In the genomic region with DNA sequence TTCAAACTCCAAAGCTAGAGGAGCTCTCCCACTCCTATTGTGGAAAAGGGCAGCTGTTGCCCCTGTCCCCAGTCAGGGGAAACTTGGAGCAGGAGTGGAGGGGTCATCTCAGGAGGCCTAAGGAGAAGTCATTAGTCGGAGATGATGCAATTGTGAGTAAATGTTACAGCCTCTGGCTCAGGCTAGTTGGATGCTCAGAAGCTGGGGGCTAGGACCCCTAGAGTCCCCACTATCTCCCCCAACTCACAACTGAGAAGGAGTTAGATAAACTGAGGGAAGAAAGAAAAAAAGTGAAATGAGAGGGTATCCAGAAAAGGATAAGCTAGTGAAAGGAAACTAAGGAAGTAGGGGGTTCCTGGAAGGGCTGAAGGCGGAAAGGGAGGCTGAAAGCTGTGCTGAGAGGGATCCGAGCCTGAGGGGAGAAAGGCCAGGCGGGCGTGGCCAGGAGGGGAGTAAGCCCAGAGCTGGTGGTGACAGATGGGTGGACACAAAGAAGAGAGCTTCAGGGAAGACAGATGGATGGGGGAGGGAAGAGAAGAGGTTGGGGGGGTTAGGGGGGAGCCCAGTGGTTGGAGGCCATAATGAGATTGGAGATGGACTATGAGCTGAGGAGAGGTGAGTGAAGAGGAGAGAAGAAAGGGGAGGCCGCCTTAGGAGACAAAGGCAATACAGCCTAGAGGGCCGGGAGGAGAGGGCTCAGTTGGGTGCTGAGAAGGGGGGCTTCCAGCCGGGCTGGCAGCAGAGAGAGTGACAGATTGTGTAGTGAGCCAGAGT, we compare ENCODE assay signal across 12 cellular contexts. TPM values are rescaled to one million over a fixed set of nuclear protein-coding genes. Genes with fewer than 3 reads are reported as not detected.
DNase-seq lines count a peak whose midpoint lies in the region; ATAC-seq and TF ChIP-seq lines count a peak whose summit lies in the region.
"Had no signal": no experiment of that assay in that cellular context is flagged by ENCODE, and none has a peak within 500 bp of the region (broad histone marks: within the 10 kb centered on the region; RNA-seq: fewer than 3 reads in every experiment).

No MANE protein-coding gene starts in this region.

- no peaks in the 10 kb centered on the region for H3K9me3 Mint-ChIP-seq in CD8-positive, alpha-beta memory T cell
- H3K9me3 Mint-ChIP-seq in H9 = no peaks in the 10 kb centered on the region
- no peaks in the 10 kb centered on the region for H3K9me3 Mint-ChIP-seq in activated CD4-positive, alpha-beta memory T cell treated with anti-CD3 and anti-CD28 coated beads for 36 hours

- peaks cover 0 to 31% (median 11%) of the 10 kb centered on the region in 3 donors for H3K36me3 Mint-ChIP-seq in CD8-positive, alpha-beta memory T cell
- H3K36me3 Mint-ChIP-seq in H9 (ENCODE audit: insufficient read depth in 1 of 3, low read depth in 3 of 3) = peaks cover 4 to 35% (median 29%) of the 10 kb centered on the region in 3 experiments; a peak in 6 of 7 replicates
- peaks cover 11% of the 10 kb centered on the region for H3K36me3 Mint-ChIP-seq in activated CD4-positive, alpha-beta memory T cell treated with anti-CD3 and anti-CD28 coated beads for 36 hours

- peaks cover 0 to 6% (median 0%) of the 10 kb centered on the region in 3 donors for H3K4me1 Mint-ChIP-seq in CD8-positive, alpha-beta memory T cell
- peaks cover 37 to 51% of the 10 kb centered on the region in 2 experiments for H3K4me1 Mint-ChIP-seq in H9
- peaks cover 2% of the 10 kb centered on the region for H3K4me1 Mint-ChIP-seq in activated CD4-positive, alpha-beta memory T cell treated with anti-CD3 and anti-CD28 coated beads for 36 hours (ENCODE audit: low read depth)

- H3K36me3 ChIP-seq in CD8-positive, alpha-beta memory T cell (ENCODE audit: insufficient read depth, low read length) = no peaks in the 10 kb centered on the region
- H3K36me3 ChIP-seq in mesenchymal stem cell (ENCODE audit: control insufficient read depth in 1 of 2, insufficient read depth in 2 of 2, low read depth in 1 of 2, low read length in 2 of 2) = peaks cover 26 to 38% of the 10 kb centered on the region in 2 experiments

- no peaks in the 10 kb centered on the region for H3K79me2 ChIP-seq in H9 (ENCODE audit: insufficient read depth, low read length)
- H3K79me2 ChIP-seq: hepatocyte had no signal

- ATAC-seq in SK-N-SH treated with all-trans-retinoic acid at 6 μM for 48 hours (no peak), HG03469 (IDR thresholded peaks at IDR 0.05; ENCODE audit: unreplicated experiment) (no peak)

- no peak for TF ChIP-seq CTCF in H9 (conservative IDR thresholded peaks at IDR 0.05)

- no peak overlapping the region for H2BK20ac ChIP-seq in H9 (ENCODE audit: low read depth, low read length, poor library complexity, severe bottlenecking)

- no peak overlapping the region for H2AFZ ChIP-seq in H9 (ENCODE audit: low read length)
- H2AFZ ChIP-seq in mesenchymal stem cell (ENCODE audit: low read depth, low read length) = no peak overlapping the region
- H2AFZ ChIP-seq: hepatocyte had no signal

- no peak overlapping the region for H4K5ac ChIP-seq in H9 (ENCODE audit: insufficient read length, low read depth, low read length)

- H4K20me1 ChIP-seq in H9 (ENCODE audit: control insufficient read depth, insufficient read depth, insufficient read length) = no peaks in the 10 kb centered on the region

- H3K27me3 Mint-ChIP-seq in CD8-positive, alpha-beta memory T cell = no peaks in the 10 kb centered on the region
- H3K27me3 Mint-ChIP-seq in H9 (ENCODE audit: low read depth) = peaks cover under 1% of the 10 kb centered on the region; the same call in 1 of the 2 replicates
- H3K27me3 Mint-ChIP-seq in activated CD4-positive, alpha-beta memory T cell treated with anti-CD3 and anti-CD28 coated beads for 36 hours = no peaks in the 10 kb centered on the region

- no peak overlapping the region for H3K4me3 Mint-ChIP-seq in CD8-positive, alpha-beta memory T cell
- H3K4me3 Mint-ChIP-seq in H9 = peak overlapping the region in 1 of 2 experiments; percentile 40; a peak in 1 of 5 replicates
- no peak overlapping the region for H3K4me3 Mint-ChIP-seq in activated CD4-positive, alpha-beta memory T cell treated with anti-CD3 and anti-CD28 coated beads for 36 hours

- H3K4me2 ChIP-seq in H9 (ENCODE audit: insufficient read depth, insufficient read length, low read length) = no peak overlapping the region
- H3K4me2 ChIP-seq in mesenchymal stem cell (ENCODE audit: low read length, poor library complexity, severe bottlenecking) = no peak overlapping the region
- H3K4me2 ChIP-seq: hepatocyte had no signal

- no peak overlapping the region for H3K23ac ChIP-seq in H9 (ENCODE audit: insufficient read length, low read depth, low read length)
- H3K23ac ChIP-seq in mesenchymal stem cell (ENCODE audit: low read length in 2 of 2) = no peak overlapping the region

- peak overlapping the region; percentile 21 for H3K27ac ChIP-seq in CD8-positive, alpha-beta memory T cell (ENCODE audit: low read depth, low read length)
- H3K27ac ChIP-seq in H9 (ENCODE audit: insufficient read length, low read depth, low read length) (no peak overlapping the region), mesenchymal stem cell (ENCODE audit: low read length, poor library complexity, severe bottlenecking) (no peak overlapping the region)
- H3K27ac ChIP-seq: hepatocyte, stomach had no signal

- peak overlapping the region in 4 of 8 donors; percentile 5 to 70 (median 45) for H3K27ac Mint-ChIP-seq in CD8-positive, alpha-beta memory T cell
- H3K27ac Mint-ChIP-seq in H9 = peak overlapping the region; percentile 87 to 99 (median 95)
- H3K27ac Mint-ChIP-seq in activated CD4-positive, alpha-beta memory T cell treated with anti-CD3 and anti-CD28 coated beads for 36 hours = peak overlapping the region; percentile 68

- H4K8ac ChIP-seq in H9 (replicated peaks; ENCODE audit: insufficient read length, low read depth, low read length) = no peak overlapping the region
- peak overlapping the region; percentile 7 for H4K8ac ChIP-seq in mesenchymal stem cell (ENCODE audit: low read length)

- no peak overlapping the region for H2BK12ac ChIP-seq in H9 (ENCODE audit: insufficient read length, low read depth, low read length)
- no peak overlapping the region for H2BK12ac ChIP-seq in mesenchymal stem cell (ENCODE audit: low read length in 2 of 2)

- no peaks in the 10 kb centered on the region for H3K27me3 ChIP-seq in CD8-positive, alpha-beta memory T cell (ENCODE audit: insufficient read depth, low read length, poor library complexity, severe bottlenecking)
- no peaks in the 10 kb centered on the region for H3K27me3 ChIP-seq in H9 (ENCODE audit: insufficient read depth, low read length)
- H3K27me3 ChIP-seq in mesenchymal stem cell (ENCODE audit: control insufficient read depth in 1 of 2, insufficient read depth in 1 of 2, low read length in 2 of 2) = peaks cover 5 to 10% of the 10 kb centered on the region in 2 experiments
- H3K27me3 ChIP-seq: hepatocyte had no signal

- H3K9ac ChIP-seq in H9 (ENCODE audit: extremely low read depth, insufficient read length, low read length) (no peak overlapping the region), mesenchymal stem cell (ENCODE audit: low read length) (no peak overlapping the region)

- no peak overlapping the region for H3K56ac ChIP-seq in H9 (ENCODE audit: insufficient read length, low read depth, low read length)

- H3K4me1 ChIP-seq in CD8-positive, alpha-beta memory T cell (ENCODE audit: insufficient read depth, low read length) = no peaks in the 10 kb centered on the region
- H3K4me1 ChIP-seq in H9 (ENCODE audit: insufficient read depth, low read length) (no peaks in the 10 kb centered on the region; the same call in 1 of the 2 replicates), mesenchymal stem cell (ENCODE audit: control insufficient read depth, insufficient read depth, low read depth, low read length) (peaks cover 3% of the 10 kb centered on the region)
- H3K4me1 ChIP-seq: stomach had no signal

- H2AK5ac ChIP-seq in H9 (ENCODE audit: insufficient read length, low read length) = no peak overlapping the region
- no peak overlapping the region for H2AK5ac ChIP-seq in mesenchymal stem cell (ENCODE audit: low read length, severe bottlenecking)

- no peak for DNase-seq in CD8-positive, alpha-beta memory T cell
- DNase-seq in H9 (no peak), mesenchymal stem cell (no peak), pons (ENCODE audit: low spot score) (no peak), HPDE6-E6E7 (ENCODE audit: extremely low spot score) (no peak)
- no peak for DNase-seq in activated CD4-positive, alpha-beta memory T cell treated with anti-CD3 and anti-CD28 coated beads for 36 hours
- DNase-seq: activated naive CD4-positive, alpha-beta T cell treated with Interleukin-2 at 50 U/mL for 16 hours; effector CD8-positive, alpha-beta T cell; stomach had no signal

- H2BK120ac ChIP-seq in H9 (ENCODE audit: low read depth, low read length, poor library complexity, severe bottlenecking) (no peak overlapping the region), mesenchymal stem cell (ENCODE audit: low read depth, low read length) (no peak overlapping the region)

- intact Hi-C loops in activated CD4-positive, alpha-beta memory T cell treated with anti-CD3 and anti-CD28 coated beads for 36 hours (cut with micrococcal nuclease) = no loop called here

- no peaks in the 10 kb centered on the region for H3K9me3 ChIP-seq in CD8-positive, alpha-beta memory T cell (ENCODE audit: low read length)
- no peaks in the 10 kb centered on the region for H3K9me3 ChIP-seq in H9 (ENCODE audit: control insufficient read depth, low read depth, low read length)
- H3K9me3 ChIP-seq in mesenchymal stem cell (ENCODE audit: control insufficient read depth, low read length) = no peaks in the 10 kb centered on the region
- H3K9me3 ChIP-seq: stomach had no signal

- H3K14ac ChIP-seq in H9 (ENCODE audit: insufficient read depth, low read length) = no peak overlapping the region
- H3K14ac ChIP-seq in mesenchymal stem cell (ENCODE audit: low read length in 2 of 2) = no peak overlapping the region

- H2BK15ac ChIP-seq in H9 (ENCODE audit: low read depth, low read length) (no peak overlapping the region), mesenchymal stem cell (ENCODE audit: low read depth, poor library complexity, severe bottlenecking) (no peak overlapping the region)

- no peaks in the 10 kb centered on the region for H3K79me1 ChIP-seq in H9 (ENCODE audit: insufficient read depth, low read depth, low read length, poor library complexity, severe bottlenecking)
- no peaks in the 10 kb centered on the region for H3K79me1 ChIP-seq in mesenchymal stem cell (replicated peaks; ENCODE audit: low read length, poor library complexity, severe bottlenecking)

- H4K91ac ChIP-seq in H9 (ENCODE audit: insufficient read length, low read depth, low read length) (no peak overlapping the region), mesenchymal stem cell (ENCODE audit: low read length) (no peak overlapping the region)

- no peak overlapping the region for H3K18ac ChIP-seq in H9 (ENCODE audit: insufficient read length, low read depth, low read length)
- H3K18ac ChIP-seq in mesenchymal stem cell (ENCODE audit: low read depth in 1 of 2, low read length in 2 of 2) = peak overlapping the region in 1 of 2 experiments; percentile 41

- H3T11ph ChIP-seq in H9 (ENCODE audit: low read length) = no peak overlapping the region

- no peak overlapping the region for H3K4ac ChIP-seq in H9 (ENCODE audit: low read depth, low read length)
- H3K4ac ChIP-seq in mesenchymal stem cell (ENCODE audit: low read depth in 1 of 2, low read length in 2 of 2) = no peak overlapping the region

- POLR2A ChIA-PET in CD8-positive, alpha-beta memory T cell (lab: Charles Lee) = no interaction called here
- POLR2A ChIA-PET in activated CD4-positive, alpha-beta memory T cell treated with anti-CD3 and anti-CD28 coated beads for 36 hours (lab: Charles Lee) = no interaction called here

- H2BK5ac ChIP-seq in H9 (ENCODE audit: insufficient read length, low read length) (no peak overlapping the region), mesenchymal stem cell (ENCODE audit: low read depth, low read length, poor library complexity, severe bottlenecking) (no peak overlapping the region)

- no peak overlapping the region for H3K4me3 ChIP-seq in CD8-positive, alpha-beta memory T cell (ENCODE audit: low read length)
- no peak overlapping the region for H3K4me3 ChIP-seq in mesenchymal stem cell (ENCODE audit: insufficient read depth in 1 of 2, low read depth in 1 of 2, low read length in 2 of 2)
- H3K4me3 ChIP-seq: hepatocyte, stomach had no signal

- H3K23me2 ChIP-seq in H9 (ENCODE audit: insufficient read length, low read depth, low read length, poor library complexity, severe bottlenecking) = no peaks in the 10 kb centered on the region

- CTCF ChIA-PET in CD8-positive, alpha-beta memory T cell (lab: Charles Lee) = interaction anchor here (0.9 to 1.7 kb wide), 2 partner anchors 11 to 71 kb away, joined by 3 to 4 read pairs; no protein-coding TSS in a partner anchor
- CTCF ChIA-PET in activated CD4-positive, alpha-beta memory T cell treated with anti-CD3 and anti-CD28 coated beads for 36 hours (lab: Charles Lee) = interaction anchor here (1.2 to 2.5 kb wide), 3 partner anchors 10 to 277 kb away, joined by 3 to 9 read pairs (median 4); no protein-coding TSS in a partner anchor

- WGBS in H9 (ENCODE audit: extremely low coverage, insufficient read length, low lambda C conversion rate) = no CpG with 5 or more reads among the region's 8 CpGs
- 84% methylated on average over 8 of the region's 8 CpGs for WGBS in mesenchymal stem cell

RNA-seq across cellular contexts. Expression of a gene that starts 4.5 kb away (rescaled TPM):
- under 1 TPM; 0.38 to 0.48 TPM for total RNA-seq in CD8-positive, alpha-beta memory T cell
- polyA plus RNA-seq in CD8-positive, alpha-beta memory T cell = not detected
- 1.3 and 1.5 TPM in 2 replicates for total RNA-seq in H9 (2021)
- under 1 TPM; 0.22 to 0.45 TPM for total RNA-seq in activated CD4-positive, alpha-beta memory T cell treated with anti-CD3 and anti-CD28 coated beads for 36 hours
- polyA plus RNA-seq in mesenchymal stem cell (2013, experiment 1 of 2) = 0.23 TPM
- polyA plus RNA-seq in mesenchymal stem cell (2013, experiment 2 of 2) = 0.16 TPM
- total RNA-seq: stomach had no signal
- polyA plus RNA-seq: hepatocyte had no signal

RNA-seq across cellular contexts. Expression of a gene that starts 19.2 kb away (rescaled TPM):
- 10 to 100 TPM; 58.7 to 61.3 TPM for total RNA-seq in CD8-positive, alpha-beta memory T cell
- 74.4 TPM for polyA plus RNA-seq in CD8-positive, alpha-beta memory T cell
- 67.8 and 69.3 TPM in 2 replicates for total RNA-seq in H9 (2021)
- total RNA-seq in activated CD4-positive, alpha-beta memory T cell treated with anti-CD3 and anti-CD28 coated beads for 36 hours = 10 to 100 TPM; 39.8 to 42.6 TPM
- polyA plus RNA-seq in mesenchymal stem cell (2013, experiment 1 of 2) = 193 TPM
- 190 TPM for polyA plus RNA-seq in mesenchymal stem cell (2013, experiment 2 of 2)

RNA-seq across cellular contexts. Expression of a gene that starts 19.3 kb away (rescaled TPM):
- total RNA-seq in CD8-positive, alpha-beta memory T cell = 100 to 1,000 TPM; 129 to 139 TPM
- 121 TPM for polyA plus RNA-seq in CD8-positive, alpha-beta memory T cell
- total RNA-seq in H9 (2021) = 118 TPM in 2 replicates
- total RNA-seq in activated CD4-positive, alpha-beta memory T cell treated with anti-CD3 and anti-CD28 coated beads for 36 hours = 100 to 1,000 TPM; 132 TPM
- 189 TPM for polyA plus RNA-seq in mesenchymal stem cell (2013, experiment 1 of 2)
- polyA plus RNA-seq in mesenchymal stem cell (2013, experiment 2 of 2) = 186 TPM

RNA-seq across cellular contexts. Expression of a gene that starts 38.0 kb away (rescaled TPM):
- total RNA-seq in CD8-positive, alpha-beta memory T cell = under 1 TPM; 0.04 to 0.07 TPM
- not detected for polyA plus RNA-seq in CD8-positive, alpha-beta memory T cell
- 57.7 and 58.5 TPM in 2 replicates for total RNA-seq in H9 (2021)
- not detected for total RNA-seq in activated CD4-positive, alpha-beta memory T cell treated with anti-CD3 and anti-CD28 coated beads for 36 hours
- 9.6 TPM for polyA plus RNA-seq in mesenchymal stem cell (2013, experiment 1 of 2)
- 8.8 TPM for polyA plus RNA-seq in mesenchymal stem cell (2013, experiment 2 of 2)
